ENCODE assay signal across 7 cellular contexts in the genomic region with DNA sequence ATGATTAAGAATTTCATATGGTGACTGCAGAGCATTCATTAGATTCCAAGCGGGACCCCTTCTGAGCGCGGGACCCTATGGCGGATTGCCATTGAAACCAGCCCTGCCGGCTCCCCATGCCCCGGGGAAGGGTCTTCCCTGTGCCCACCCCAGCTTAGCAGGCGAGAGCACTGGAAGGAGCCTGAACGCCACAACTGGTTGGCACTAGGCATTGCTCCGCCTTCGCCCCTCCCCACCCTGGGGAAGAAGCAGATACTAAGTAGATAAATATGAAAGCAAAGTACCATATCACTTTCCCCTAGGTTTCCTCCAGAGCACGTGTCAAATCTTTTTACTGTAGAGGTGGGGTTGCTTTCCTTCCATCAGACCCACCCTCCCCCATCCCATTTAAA.
A peak's percentile ranks its signal among the peaks of the same experiment; 100 is the strongest.
DNase-seq lines count a peak whose midpoint lies in the region; ATAC-seq and TF ChIP-seq lines count a peak whose summit lies in the region.

No MANE protein-coding gene starts in this region.

- peak overlapping the region; percentile 47 for H3K4me3 ChIP-seq in HL-60 (replicated peaks; ENCODE audit: insufficient read depth, low read length)
- H3K4me3 ChIP-seq in iPS-11a (ENCODE audit: low read depth, low read length): peak overlapping the region; percentile 40
- H3K4me3 ChIP-seq in skeletal muscle tissue (ENCODE audit: low read length in 3 of 3): peak overlapping the region; percentile 62 to 72 (median 67)

- DNase-seq in HL-60 (ENCODE audit: low read depth in 1 of 2, low spot score in 1 of 2): peak in 1 of 2 experiments; percentile 11
- DNase-seq in WTC11 (ENCODE audit: low spot score): peak; percentile 29
- DNase-seq in stimulated activated naive CD4-positive, alpha-beta T cell treated with Interleukin-2 at 50 U/mL for 16 hours (lab: John Stamatoyannopoulos, UW): no peak

- POLR2A ChIA-PET in WTC11 (lab: Charles Lee): interaction anchor here (1.4 kb wide), 1 partner anchor 24 kb away, joined by 4 read pairs; no protein-coding TSS in a partner anchor

- peak overlapping the region; percentile 69 for H3K4me3 Mint-ChIP-seq in WTC11

- CTCF ChIA-PET in WTC11 (lab: Charles Lee): interaction anchor here (0.6 to 3.3 kb wide), 6 partner anchors 13 to 114 kb away, joined by 3 to 16 read pairs (median 11); partner anchors contain the start of gene GLDN

- H3K9me3 Mint-ChIP-seq in WTC11: no peaks in the 10 kb centered on the region

- H3K27ac Mint-ChIP-seq in WTC11: no peak overlapping the region

- ATAC-seq in WTC11 (peak; percentile 69), GM18868 (IDR thresholded peaks at IDR 0.05; ENCODE audit: unreplicated experiment) (no peak), HG02981 (IDR thresholded peaks at IDR 0.05; ENCODE audit: unreplicated experiment) (no peak)

- H3K9ac ChIP-seq in skeletal muscle tissue (ENCODE audit: low read depth in 1 of 3, low read length in 3 of 3): peak overlapping the region; percentile 54 to 72 (median 64)

- TF ChIP-seq CTCF in HL-60 (IDR thresholded peaks at IDR 0.05; ENCODE audit: insufficient read depth, low read length) (no peak), WTC11 (IDR thresholded peaks at IDR 0.05) (no peak)

- H3K9me3 ChIP-seq in skeletal muscle tissue (ENCODE audit: control insufficient read depth in 3 of 3, low read length in 3 of 3): no peaks in the 10 kb centered on the region

- peaks cover 13 to 14% (median 13%) of the 10 kb centered on the region in 3 donors for H3K4me1 ChIP-seq in skeletal muscle tissue (ENCODE audit: control insufficient read depth in 3 of 3, insufficient read depth in 3 of 3, low read length in 3 of 3)

- H3K36me3 ChIP-seq in skeletal muscle tissue (ENCODE audit: control insufficient read depth in 3 of 3, insufficient read depth in 3 of 3, low read length in 3 of 3): no peaks in the 10 kb centered on the region

- H3K27me3 Mint-ChIP-seq in WTC11 (ENCODE audit: low read depth): peaks cover 4% of the 10 kb centered on the region

- H3K27ac ChIP-seq in HL-60 (replicated peaks): no peak overlapping the region
- H3K27ac ChIP-seq in skeletal muscle tissue (ENCODE audit: low read depth, low read length): no peak overlapping the region

- no peaks in the 10 kb centered on the region for H3K36me3 Mint-ChIP-seq in WTC11

- peaks cover 9% of the 10 kb centered on the region for H3K4me1 Mint-ChIP-seq in WTC11

- H3K27me3 ChIP-seq in HL-60 (ENCODE audit: insufficient read depth, poor library complexity, severe bottlenecking): peaks cover 36% of the 10 kb centered on the region
- peaks cover 4 to 23% (median 8%) of the 10 kb centered on the region in 3 donors for H3K27me3 ChIP-seq in skeletal muscle tissue (ENCODE audit: control insufficient read depth in 3 of 3, insufficient read depth in 3 of 3, low read length in 3 of 3)

TF ChIP-seq in WTC11, 78 proteins besides CTCF, POLR2A, EP300 and RAD21:
- TF ChIP-seq ZNF512 (CRISPR knock-in tag; IDR thresholded peaks at IDR 0.05; ENCODE audit: borderline replicate concordance): no peak
- TF ChIP-seq TEAD1 (CRISPR knock-in tag; IDR thresholded peaks at IDR 0.05): no peak
- TF ChIP-seq ESRRA (CRISPR knock-in tag; IDR thresholded peaks at IDR 0.05; ENCODE audit: borderline replicate concordance): no peak
- TF ChIP-seq CREM (CRISPR knock-in tag; IDR thresholded peaks at IDR 0.05): no peak
- TF ChIP-seq ELF4 (CRISPR knock-in tag; IDR thresholded peaks at IDR 0.05; ENCODE audit: low read depth): no peak
- TF ChIP-seq HMGXB4 (CRISPR knock-in tag; IDR thresholded peaks at IDR 0.05): no peak
- no peak for TF ChIP-seq ATF6 (CRISPR knock-in tag; IDR thresholded peaks at IDR 0.05)
- TF ChIP-seq HMGA2 (CRISPR knock-in tag; IDR thresholded peaks at IDR 0.05): no peak
- no peak for TF ChIP-seq RELA (CRISPR knock-in tag; IDR thresholded peaks at IDR 0.05; ENCODE audit: borderline replicate concordance)
TF ChIP-seq in WTC11: peak in this region for 0.
